In the genomic region with DNA sequence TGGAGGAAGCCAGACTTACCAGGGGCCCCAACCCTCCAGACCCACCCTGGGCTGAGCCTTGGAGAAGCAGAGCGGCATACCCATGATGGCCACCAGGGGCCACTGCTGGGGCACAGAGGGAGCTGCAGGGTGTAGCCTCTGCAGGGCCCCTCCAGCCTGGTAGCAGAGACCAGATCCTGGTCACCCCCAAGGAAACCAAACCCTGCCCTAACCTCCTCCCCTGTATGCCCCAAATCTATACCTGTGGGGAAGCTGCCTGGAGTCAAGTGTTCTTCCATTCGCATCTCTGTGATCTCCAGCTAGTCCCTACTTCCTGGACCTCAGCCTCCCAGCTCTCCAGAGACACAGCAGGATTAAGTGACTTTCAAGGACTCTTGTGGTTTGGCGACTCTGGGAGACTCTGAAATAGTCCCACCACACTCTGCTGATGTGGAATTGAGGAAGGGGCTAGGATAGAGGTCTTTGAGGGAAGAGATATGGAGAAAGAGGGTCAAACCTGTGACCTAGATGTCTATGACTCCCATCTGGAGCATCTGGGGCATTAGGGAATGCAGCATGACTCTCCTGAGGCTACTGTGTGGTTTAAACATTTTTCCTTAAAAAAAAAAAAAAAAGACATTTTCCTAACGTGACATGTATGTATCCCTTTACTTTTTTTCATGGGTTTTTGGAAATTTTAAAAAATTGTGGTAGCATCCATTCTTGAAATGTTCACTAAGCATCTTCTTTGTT, we compare ENCODE assay signal across 8 cellular contexts.
A peak's percentile ranks its signal among the peaks of the same experiment; 100 is the strongest.
DNase-seq lines count a peak whose midpoint lies in the region; ATAC-seq and TF ChIP-seq lines count a peak whose summit lies in the region.

No MANE protein-coding gene starts in this region.

- POLR2A ChIA-PET in AG04450 (lab: Yijun Ruan, JAX), result no interaction called here

- intact Hi-C loops in activated naive CD4-positive, alpha-beta T cell treated with anti-CD3 and anti-CD28 coated beads for 36 hours (cut with micrococcal nuclease), result loop anchor here (1.0 to 2.0 kb wide), 2 partner anchors 84 to 263 kb away; no protein-coding TSS in a partner anchor
- intact Hi-C loops in heart left ventricle (cut with DNase I), result loop anchor here (1.0 to 10.0 kb wide), 6 partner anchors 33 to 275 kb away; a partner anchor contains a TSS

- H3K4me1 Mint-ChIP-seq in activated naive CD4-positive, alpha-beta T cell treated with anti-CD3 and anti-CD28 coated beads for 36 hours (ENCODE audit: low read depth), result no peaks in the 10 kb centered on the region

- TF ChIP-seq CTCF in AG04450 (IDR thresholded peaks at IDR 0.05; ENCODE audit: low read depth, low read length) (peak; percentile 85), heart left ventricle (IDR thresholded peaks at IDR 0.05) (peak; percentile 93 to 99 (median 97))

- no peaks in the 10 kb centered on the region for H3K27me3 ChIP-seq in AG04450 (ENCODE audit: control insufficient read depth, insufficient read depth, low read length)
- no peaks in the 10 kb centered on the region for H3K27me3 ChIP-seq in SJSA1 (replicated peaks)
- no peaks in the 10 kb centered on the region for H3K27me3 ChIP-seq in heart left ventricle
- H3K27me3 ChIP-seq in rectal smooth muscle tissue (ENCODE audit: control insufficient read depth, insufficient read depth, low read length), result no peaks in the 10 kb centered on the region

- WGBS in heart left ventricle, 4 donors, result 38 to 48% (median 44%) methylated on average over 2 to 4 of the region's 4 CpGs

- H3K4me3 ChIP-seq in AG04450 (ENCODE audit: low read depth, low read length) (no peak overlapping the region), SJSA1 (no peak overlapping the region), heart left ventricle (no peak overlapping the region), rectal smooth muscle tissue (ENCODE audit: low read length) (no peak overlapping the region)

- H3K27ac ChIP-seq in AG04450 (ENCODE audit: low read depth, low read length), result peak overlapping the region; percentile 70
- peak overlapping the region; percentile 8; the same call in 1 of the 2 replicates for H3K27ac ChIP-seq in SJSA1
- peak overlapping the region in 11 of 12 donors; percentile 2 to 98 (median 91) for H3K27ac ChIP-seq in heart left ventricle
- peak overlapping the region; percentile 27 for H3K27ac ChIP-seq in rectal smooth muscle tissue (ENCODE audit: low read depth, low read length)

- peaks cover 42% of the 10 kb centered on the region for H3K4me1 ChIP-seq in SJSA1 (replicated peaks)
- peaks cover 21 to 76% (median 60%) of the 10 kb centered on the region in 12 donors for H3K4me1 ChIP-seq in heart left ventricle
- peaks cover 54% of the 10 kb centered on the region for H3K4me1 ChIP-seq in rectal smooth muscle tissue (ENCODE audit: control insufficient read depth, insufficient read depth, low read length)

- peak; percentile 85 for ATAC-seq in GM18498 (IDR thresholded peaks at IDR 0.05; ENCODE audit: unreplicated experiment)
- peak; percentile 71 for ATAC-seq in HG03460 (IDR thresholded peaks at IDR 0.05; ENCODE audit: unreplicated experiment)
- ATAC-seq in heart left ventricle, result peak; percentile 40 to 63 (median 54)

- no peaks in the 10 kb centered on the region for H3K9me3 Mint-ChIP-seq in activated naive CD4-positive, alpha-beta T cell treated with anti-CD3 and anti-CD28 coated beads for 36 hours

- H3K27ac Mint-ChIP-seq in activated naive CD4-positive, alpha-beta T cell treated with anti-CD3 and anti-CD28 coated beads for 36 hours, result no peak overlapping the region

- H3K4me3 Mint-ChIP-seq in activated naive CD4-positive, alpha-beta T cell treated with anti-CD3 and anti-CD28 coated beads for 36 hours, result no peak overlapping the region

- DNase-seq in AG04450 (ENCODE audit: low read depth, low spot score) (no peak), SJSA1 (ENCODE audit: low read depth in 1 of 2, low spot score in 2 of 2) (peak; percentile 72 to 77), heart left ventricle (peak; percentile 78 to 91 (median 80)), NCI-H526 treated with DMSO at 0.1 percent for 48 hours (lab: John Stamatoyannopoulos, UW) (no peak)
- peak; percentile 70 for DNase-seq in activated naive CD4-positive, alpha-beta T cell treated with anti-CD3 and anti-CD28 coated beads for 36 hours

- no peaks in the 10 kb centered on the region for H3K9me3 ChIP-seq in AG04450 (ENCODE audit: control insufficient read depth, insufficient read depth, low read length)
- H3K9me3 ChIP-seq in SJSA1 (replicated peaks), result no peaks in the 10 kb centered on the region
- no peaks in the 10 kb centered on the region for H3K9me3 ChIP-seq in heart left ventricle

- no peak overlapping the region for H3K9ac ChIP-seq in rectal smooth muscle tissue (ENCODE audit: low read length)

- H3K36me3 ChIP-seq in SJSA1 (peaks cover 6% of the 10 kb centered on the region; the same call in 1 of the 2 replicates), heart left ventricle (no peaks in the 10 kb centered on the region), rectal smooth muscle tissue (ENCODE audit: control insufficient read depth, insufficient read depth, low read length) (no peaks in the 10 kb centered on the region)

- no peaks in the 10 kb centered on the region for H3K27me3 Mint-ChIP-seq in activated naive CD4-positive, alpha-beta T cell treated with anti-CD3 and anti-CD28 coated beads for 36 hours (ENCODE audit: low read depth)

- H3K36me3 Mint-ChIP-seq in activated naive CD4-positive, alpha-beta T cell treated with anti-CD3 and anti-CD28 coated beads for 36 hours (ENCODE audit: low read depth), result no peaks in the 10 kb centered on the region

- CTCF ChIA-PET in AG04450 (lab: Charles Lee), result interaction anchor here (0.5 to 10.4 kb wide), 58 partner anchors 8 to 824 kb away, joined by 3 to 232 read pairs (median 4); no protein-coding TSS in a partner anchor
- CTCF ChIA-PET in activated naive CD4-positive, alpha-beta T cell treated with anti-CD3 and anti-CD28 coated beads for 36 hours (lab: Charles Lee), result interaction anchor here (0.5 to 14.7 kb wide), 29 partner anchors 9 to 447 kb away, joined by 3 to 266 read pairs (median 4); no protein-coding TSS in a partner anchor

- TF ChIP-seq POLR2A in heart left ventricle (IDR thresholded peaks at IDR 0.05), result peak in 1 of 2 donors; percentile 8

Comparison
In these comparisons a context has a peak if more than half of its experiments do, and no peak if none do; other contexts are left out.
1. DNase-seq: peak in SJSA1 (2 of 2), activated naive CD4-positive, alpha-beta T cell treated with anti-CD3 and anti-CD28 coated beads for 36 hours (single experiment) and heart left ventricle (5 of 5); none in AG04450 (single experiment) and NCI-H526 treated with DMSO at 0.1 percent for 48 hours (single experiment).
2. H3K27ac ChIP-seq: peak in every context shown above with its lines; median percentile 91 in heart left ventricle; 70 in AG04450; 27 in rectal smooth muscle tissue; 8 in SJSA1.
3. Peak in every context shown above with its lines, with median percentiles within 50 percentile points of each other: ATAC-seq.